In genomic region chr1:116373451-116374339, GRCh38 we compare ENCODE assay signal across 1 cellular context.
TF ChIP-seq lines count a peak whose summit lies in the region.

No MANE protein-coding gene starts in this region.

TF ChIP-seq in K562, 482 proteins besides CTCF, POLR2A, EP300 and RAD21 (continued from another document and continues in another):
- TF ChIP-seq RBBP5 (IDR thresholded peaks at IDR 0.05; ENCODE audit: borderline replicate concordance, insufficient read depth, low read length, poor library complexity, severe bottlenecking) = peak; percentile 81
- TF ChIP-seq KLF13 (tag; IDR thresholded peaks at IDR 0.05; ENCODE audit: borderline replicate concordance, low read depth) = no peak
- peak; percentile 43; the same call in 1 of the 2 replicates for TF ChIP-seq POLR2AphosphoS5 (IDR thresholded peaks at IDR 0.05; ENCODE audit: control insufficient read depth, insufficient read depth, low read depth, low read length)
- no peak for TF ChIP-seq TAF9B (IDR thresholded peaks at IDR 0.05; ENCODE audit: partially characterized antibody)
- TF ChIP-seq, protein P1, sequence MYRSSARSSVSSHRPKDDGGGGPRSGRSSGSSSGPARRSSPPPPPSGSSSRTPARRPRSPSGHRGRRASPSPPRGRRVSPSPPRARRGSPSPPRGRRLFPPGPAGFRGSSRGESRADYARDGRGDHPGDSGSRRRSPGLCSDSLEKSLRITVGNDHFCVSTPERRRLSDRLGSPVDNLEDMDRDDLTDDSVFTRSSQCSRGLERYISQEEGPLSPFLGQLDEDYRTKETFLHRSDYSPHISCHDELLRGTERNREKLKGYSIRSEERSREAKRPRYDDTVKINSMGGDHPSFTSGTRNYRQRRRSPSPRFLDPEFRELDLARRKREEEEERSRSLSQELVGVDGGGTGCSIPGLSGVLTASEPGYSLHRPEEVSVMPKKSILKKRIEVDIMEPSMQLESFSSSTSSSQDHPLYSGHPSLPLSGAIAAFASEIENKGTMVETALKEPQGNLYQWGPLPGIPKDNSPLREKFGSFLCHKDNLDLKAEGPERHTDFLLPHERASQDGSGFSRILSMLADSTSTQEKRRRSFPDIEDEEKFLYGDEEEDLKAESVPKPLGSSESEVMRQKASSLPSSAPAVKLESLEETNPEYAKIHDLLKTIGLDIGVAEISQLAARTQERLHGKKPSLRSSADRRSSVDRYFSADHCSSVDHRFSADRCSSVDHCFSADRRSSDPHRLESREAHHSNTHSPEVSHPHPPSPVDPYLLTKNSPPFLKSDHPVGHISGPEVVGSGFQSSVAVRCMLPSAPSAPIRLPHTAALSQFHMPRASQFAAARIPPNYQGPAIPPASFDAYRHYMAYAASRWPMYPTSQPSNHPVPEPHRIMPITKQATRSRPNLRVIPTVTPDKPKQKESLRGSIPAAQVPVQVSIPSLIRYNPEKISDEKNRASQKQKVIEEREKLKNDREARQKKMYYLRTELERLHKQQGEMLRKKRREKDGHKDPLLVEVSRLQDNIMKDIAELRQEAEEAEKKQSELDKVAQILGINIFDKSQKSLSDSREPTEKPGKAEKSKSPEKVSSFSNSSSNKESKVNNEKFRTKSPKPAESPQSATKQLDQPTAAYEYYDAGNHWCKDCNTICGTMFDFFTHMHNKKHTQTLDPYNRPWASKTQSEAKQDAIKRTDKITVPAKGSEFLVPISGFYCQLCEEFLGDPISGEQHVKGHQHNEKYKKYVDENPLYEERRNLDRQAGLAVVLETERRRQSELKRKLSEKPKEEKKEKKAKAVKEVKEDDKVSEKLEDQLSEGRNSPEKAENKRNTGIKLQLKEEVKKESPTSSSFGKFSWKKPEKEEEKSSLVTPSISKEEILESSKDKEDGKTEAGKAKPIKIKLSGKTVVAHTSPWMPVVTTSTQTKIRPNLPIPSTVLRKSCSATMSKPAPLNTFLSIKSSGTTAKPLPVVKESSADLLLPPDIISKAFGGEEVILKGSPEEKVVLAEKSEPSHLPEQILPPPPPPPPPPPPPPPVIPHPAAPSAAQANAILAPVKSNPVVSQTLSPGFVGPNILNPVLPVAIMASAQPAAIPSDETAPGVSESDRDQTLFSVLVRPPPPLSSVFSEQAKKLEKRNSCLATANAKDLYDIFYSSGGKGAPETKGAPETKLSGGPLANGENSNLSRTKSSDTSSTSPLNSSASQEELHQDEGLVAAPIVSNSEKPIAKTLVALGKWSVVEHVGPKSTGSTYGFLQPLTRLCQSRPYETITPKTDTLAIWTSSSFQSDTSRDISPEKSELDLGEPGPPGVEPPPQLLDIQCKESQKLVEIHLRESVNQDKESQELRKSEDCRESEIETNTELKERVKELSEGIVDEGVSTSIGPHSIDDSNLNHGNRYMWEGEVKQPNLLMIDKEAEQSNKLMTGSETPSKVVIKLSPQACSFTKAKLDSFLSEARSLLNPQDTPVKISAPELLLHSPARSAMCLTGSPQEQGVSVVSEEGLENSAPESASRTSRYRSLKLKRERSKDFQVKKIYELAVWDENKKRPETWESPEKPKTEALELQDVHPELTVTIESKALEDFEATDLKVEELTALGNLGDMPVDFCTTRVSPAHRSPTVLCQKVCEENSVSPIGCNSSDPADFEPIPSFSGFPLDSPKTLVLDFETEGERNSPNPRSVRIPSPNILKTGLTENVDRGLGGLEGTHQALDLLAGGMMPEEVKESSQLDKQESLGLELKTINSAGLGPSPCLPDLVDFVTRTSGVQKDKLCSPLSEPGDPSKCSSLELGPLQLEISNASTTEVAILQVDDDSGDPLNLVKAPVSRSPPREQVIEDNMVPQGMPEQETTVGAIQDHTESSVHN (IDR thresholded peaks at IDR 0.05; ENCODE audit: borderline replicate concordance in 1 of 2, low read depth in 1 of 2) = no peak
- TF ChIP-seq, protein P2, sequence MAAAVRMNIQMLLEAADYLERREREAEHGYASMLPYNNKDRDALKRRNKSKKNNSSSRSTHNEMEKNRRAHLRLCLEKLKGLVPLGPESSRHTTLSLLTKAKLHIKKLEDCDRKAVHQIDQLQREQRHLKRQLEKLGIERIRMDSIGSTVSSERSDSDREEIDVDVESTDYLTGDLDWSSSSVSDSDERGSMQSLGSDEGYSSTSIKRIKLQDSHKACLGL (CRISPR knock-in tag; IDR thresholded peaks at IDR 0.05; ENCODE audit: borderline replicate concordance, poor library complexity, severe bottlenecking) = no peak
- no peak for TF ChIP-seq BRD9 (IDR thresholded peaks at IDR 0.05; ENCODE audit: low read depth, partially characterized antibody)
- no peak for TF ChIP-seq SRSF7 (optimal IDR thresholded peaks at IDR 0.05; ENCODE audit: low read depth, low read length)
- no peak for TF ChIP-seq RBM17 (IDR thresholded peaks at IDR 0.05; ENCODE audit: borderline replicate concordance, low read depth, low read length)
- TF ChIP-seq, protein P3, sequence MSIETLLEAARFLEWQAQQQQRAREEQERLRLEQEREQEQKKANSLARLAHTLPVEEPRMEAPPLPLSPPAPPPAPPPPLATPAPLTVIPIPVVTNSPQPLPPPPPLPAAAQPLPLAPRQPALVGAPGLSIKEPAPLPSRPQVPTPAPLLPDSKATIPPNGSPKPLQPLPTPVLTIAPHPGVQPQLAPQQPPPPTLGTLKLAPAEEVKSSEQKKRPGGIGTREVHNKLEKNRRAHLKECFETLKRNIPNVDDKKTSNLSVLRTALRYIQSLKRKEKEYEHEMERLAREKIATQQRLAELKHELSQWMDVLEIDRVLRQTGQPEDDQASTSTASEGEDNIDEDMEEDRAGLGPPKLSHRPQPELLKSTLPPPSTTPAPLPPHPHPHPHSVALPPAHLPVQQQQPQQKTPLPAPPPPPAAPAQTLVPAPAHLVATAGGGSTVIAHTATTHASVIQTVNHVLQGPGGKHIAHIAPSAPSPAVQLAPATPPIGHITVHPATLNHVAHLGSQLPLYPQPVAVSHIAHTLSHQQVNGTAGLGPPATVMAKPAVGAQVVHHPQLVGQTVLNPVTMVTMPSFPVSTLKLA (conservative IDR thresholded peaks at IDR 0.05) = peak in 1 of 2 experiments; percentile 69; a peak in 3 of 4 replicates
- no peak for TF ChIP-seq ERF (CRISPR knock-in tag; IDR thresholded peaks at IDR 0.05)
- TF ChIP-seq PURB (CRISPR knock-in tag; IDR thresholded peaks at IDR 0.05; ENCODE audit: low read depth) = no peak
- TF ChIP-seq ZNF24 (IDR thresholded peaks at IDR 0.05) = no peak
- TF ChIP-seq ZNF57 (CRISPR knock-in tag; IDR thresholded peaks at IDR 0.05) = no peak
- peak; percentile 48; the same call in 1 of the 2 replicates for TF ChIP-seq ZNF175 (CRISPR knock-in tag; IDR thresholded peaks at IDR 0.05; ENCODE audit: low read depth)
- TF ChIP-seq, protein P4, sequence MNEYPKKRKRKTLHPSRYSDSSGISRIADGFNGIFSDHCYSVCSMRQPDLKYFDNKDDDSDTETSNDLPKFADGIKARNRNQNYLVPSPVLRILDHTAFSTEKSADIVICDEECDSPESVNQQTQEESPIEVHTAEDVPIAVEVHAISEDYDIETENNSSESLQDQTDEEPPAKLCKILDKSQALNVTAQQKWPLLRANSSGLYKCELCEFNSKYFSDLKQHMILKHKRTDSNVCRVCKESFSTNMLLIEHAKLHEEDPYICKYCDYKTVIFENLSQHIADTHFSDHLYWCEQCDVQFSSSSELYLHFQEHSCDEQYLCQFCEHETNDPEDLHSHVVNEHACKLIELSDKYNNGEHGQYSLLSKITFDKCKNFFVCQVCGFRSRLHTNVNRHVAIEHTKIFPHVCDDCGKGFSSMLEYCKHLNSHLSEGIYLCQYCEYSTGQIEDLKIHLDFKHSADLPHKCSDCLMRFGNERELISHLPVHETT (CRISPR knock-in tag; conservative IDR thresholded peaks at IDR 0.05 in 1 of 2, IDR thresholded peaks at IDR 0.05 in 1 of 2) = peak in 1 of 2 experiments; percentile 55; a peak in 2 of 4 replicates
- TF ChIP-seq TAF7 (tag; IDR thresholded peaks at IDR 0.05) = no peak
- TF ChIP-seq CEBPG (CRISPR knock-in tag; IDR thresholded peaks at IDR 0.05) = no peak
- TF ChIP-seq CEBPG (tag; conservative IDR thresholded peaks at IDR 0.05 in 1 of 2, IDR thresholded peaks at IDR 0.05 in 1 of 2) = no peak
- TF ChIP-seq ZFP1 (CRISPR knock-in tag; IDR thresholded peaks at IDR 0.05) = no peak
- peak; percentile 35 for TF ChIP-seq SAP30 (IDR thresholded peaks at IDR 0.05; ENCODE audit: borderline replicate concordance, insufficient read depth, low read depth, low read length, poor library complexity, severe bottlenecking)
- no peak for TF ChIP-seq ESRRB (CRISPR knock-in tag; IDR thresholded peaks at IDR 0.05; ENCODE audit: borderline replicate concordance)
- TF ChIP-seq TGIF2 (CRISPR knock-in tag; IDR thresholded peaks at IDR 0.05) = no peak; the same call in 1 of the 2 replicates
- TF ChIP-seq POLR2H (tag; IDR thresholded peaks at IDR 0.05; ENCODE audit: low read depth) = 0 out of 2 replicates have a peak, but pooled peaks have one; percentile 32
- no peak for TF ChIP-seq CLOCK (CRISPR knock-in tag; IDR thresholded peaks at IDR 0.05; ENCODE audit: borderline replicate concordance)
- no peak for TF ChIP-seq JUN (IDR thresholded peaks at IDR 0.05; ENCODE audit: borderline replicate concordance, low read depth, low read length)
- TF ChIP-seq JUN (CRISPR knock-in tag; IDR thresholded peaks at IDR 0.05; ENCODE audit: borderline replicate concordance) = no peak
- TF ChIP-seq PYGO2 (tag; IDR thresholded peaks at IDR 0.05) = no peak
- peak; percentile 42 for TF ChIP-seq KDM5B (IDR thresholded peaks at IDR 0.05; ENCODE audit: insufficient replicate concordance, low read depth, low read length)
- no peak for TF ChIP-seq ATF2 (CRISPR knock-in tag; IDR thresholded peaks at IDR 0.05)
- TF ChIP-seq CTBP1 (IDR thresholded peaks at IDR 0.05; ENCODE audit: borderline replicate concordance) = peak; percentile 58; the same call in 1 of the 2 replicates
- TF ChIP-seq ZKSCAN3 (CRISPR knock-in tag; IDR thresholded peaks at IDR 0.05) = no peak
- no peak for TF ChIP-seq TAL1 (IDR thresholded peaks at IDR 0.05)
- peak; percentile 30; a peak in 2 of 4 replicates for TF ChIP-seq NRF1 (conservative IDR thresholded peaks at IDR 0.05 in 1 of 2, IDR thresholded peaks at IDR 0.05 in 1 of 2)
- no peak for TF ChIP-seq NCOA6 (IDR thresholded peaks at IDR 0.05)
- TF ChIP-seq ELF1 (tag; IDR thresholded peaks at IDR 0.05) = 0 out of 2 replicates have a peak, but pooled peaks have one; percentile 23
- TF ChIP-seq MTA2 (IDR thresholded peaks at IDR 0.05; ENCODE audit: low read depth) = no peak
- TF ChIP-seq ZZZ3 (IDR thresholded peaks at IDR 0.05) = no peak
- TF ChIP-seq ZNF398 (CRISPR knock-in tag; IDR thresholded peaks at IDR 0.05) = no peak
- no peak for TF ChIP-seq ZNF3 (CRISPR knock-in tag; IDR thresholded peaks at IDR 0.05)
- TF ChIP-seq ZNF12 (CRISPR knock-in tag; IDR thresholded peaks at IDR 0.05) = no peak
- no peak for TF ChIP-seq BACH1 (tag; IDR thresholded peaks at IDR 0.05)
- TF ChIP-seq, protein P5, sequence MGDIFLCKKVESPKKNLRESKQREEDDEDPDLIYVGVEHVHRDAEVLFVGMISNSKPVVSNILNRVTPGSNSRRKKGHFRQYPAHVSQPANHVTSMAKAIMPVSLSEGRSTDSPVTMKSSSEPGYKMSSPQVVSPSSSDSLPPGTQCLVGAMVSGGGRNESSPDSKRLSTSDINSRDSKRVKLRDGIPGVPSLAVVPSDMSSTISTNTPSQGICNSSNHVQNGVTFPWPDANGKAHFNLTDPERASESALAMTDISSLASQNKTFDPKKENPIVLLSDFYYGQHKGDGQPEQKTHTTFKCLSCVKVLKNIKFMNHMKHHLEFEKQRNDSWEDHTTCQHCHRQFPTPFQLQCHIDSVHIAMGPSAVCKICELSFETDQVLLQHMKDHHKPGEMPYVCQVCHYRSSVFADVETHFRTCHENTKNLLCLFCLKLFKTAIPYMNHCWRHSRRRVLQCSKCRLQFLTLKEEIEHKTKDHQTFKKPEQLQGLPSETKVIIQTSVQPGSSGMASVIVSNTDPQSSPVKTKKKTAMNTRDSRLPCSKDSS (IDR thresholded peaks at IDR 0.05; ENCODE audit: low read depth, partially characterized antibody) = no peak
